Comparison of ENCODE assay signal across 14 cellular contexts in the genomic region with DNA sequence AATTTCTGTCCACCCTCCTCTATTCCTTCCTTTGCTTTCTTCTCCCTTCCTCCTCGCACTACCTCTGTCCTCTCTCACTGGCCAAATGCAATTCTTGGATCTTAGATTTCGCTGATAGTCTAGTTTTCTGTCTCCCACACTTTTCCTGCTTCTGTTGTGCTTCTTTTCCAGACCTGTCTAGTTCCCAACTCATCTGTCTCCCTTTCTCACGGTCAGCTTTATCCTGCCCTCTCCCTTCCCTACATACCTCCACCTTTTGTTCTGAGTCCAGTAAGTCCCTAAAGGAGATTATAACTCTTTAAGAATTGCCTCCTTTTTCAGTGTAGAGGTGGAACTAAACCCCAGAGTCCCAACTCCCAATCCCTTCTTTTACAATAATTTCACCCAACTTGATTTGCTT. TPM values are rescaled to one million over a fixed set of nuclear protein-coding genes. Genes with fewer than 3 reads are reported as not detected.
DNase-seq lines count a peak whose midpoint lies in the region; ATAC-seq and TF ChIP-seq lines count a peak whose summit lies in the region.
"Had no signal": no experiment of that assay in that cellular context is flagged by ENCODE, and none has a peak within 500 bp of the region (broad histone marks: within the 10 kb centered on the region; RNA-seq: fewer than 3 reads in every experiment).

No MANE protein-coding gene starts in this region.

- H3K9me3 Mint-ChIP-seq in HFFc6 (no peaks in the 10 kb centered on the region), brain (no peaks in the 10 kb centered on the region)
- no peaks in the 10 kb centered on the region for H3K9me3 Mint-ChIP-seq in activated T-cell treated with anti-CD3 and anti-CD28 coated beads, Interleukin-2, amount 50 U/mL, for 72 hours

- peak overlapping the region; percentile 86 for H3K27ac ChIP-seq in mesodermal cell (ENCODE audit: low read depth, low read length, severe bottlenecking)
- peak overlapping the region; percentile 96 for H3K27ac ChIP-seq in suprapubic skin

- H3K9me3 ChIP-seq in mesodermal cell (ENCODE audit: control insufficient read depth, low read length) (no peaks in the 10 kb centered on the region), suprapubic skin (no peaks in the 10 kb centered on the region)
- H3K9me3 ChIP-seq: pancreas had no signal

- H3K36me3 ChIP-seq in mesodermal cell (ENCODE audit: control insufficient read depth, insufficient read depth, low read length) (peaks cover 70% of the 10 kb centered on the region), suprapubic skin (peaks cover 9% of the 10 kb centered on the region)

- H3K27me3 Mint-ChIP-seq in HFFc6 (ENCODE audit: insufficient read depth) (no peaks in the 10 kb centered on the region; the same call in none of the 2 replicates), brain (peaks cover 35% of the 10 kb centered on the region)
- H3K27me3 Mint-ChIP-seq in activated T-cell treated with anti-CD3 and anti-CD28 coated beads, Interleukin-2, amount 50 U/mL, for 72 hours (ENCODE audit: low read depth): peaks cover 19% of the 10 kb centered on the region

- no peak for TF ChIP-seq POLR2A in suprapubic skin (IDR thresholded peaks at IDR 0.05)

- H3K27me3 ChIP-seq in suprapubic skin: no peaks in the 10 kb centered on the region
- H3K27me3 ChIP-seq: pancreas had no signal

- peak overlapping the region; percentile 93 for H3K27ac Mint-ChIP-seq in HFFc6
- peak overlapping the region; percentile 1 to 99 (median 95) for H3K27ac Mint-ChIP-seq in brain
- no peak overlapping the region for H3K27ac Mint-ChIP-seq in activated T-cell treated with anti-CD3 and anti-CD28 coated beads, Interleukin-2, amount 50 U/mL, for 72 hours
- H3K27ac Mint-ChIP-seq: activated CD8-positive, alpha-beta memory T cell treated with anti-CD3 and anti-CD28 coated beads, Interleukin-2, amount 10 ng/mL, durations not matched to agents 7 days and 5 days had no signal

- H3K4me3 ChIP-seq in mesodermal cell (ENCODE audit: extremely low read depth, insufficient read depth, low read length, poor library complexity, severe bottlenecking) (peak overlapping the region; percentile 92), suprapubic skin (no peak overlapping the region)

- TF ChIP-seq EP300 in suprapubic skin (IDR thresholded peaks at IDR 0.05): no peak

- H3K36me3 Mint-ChIP-seq in HFFc6 (ENCODE audit: low read depth) (peaks cover 31% of the 10 kb centered on the region), brain (peaks cover 44% of the 10 kb centered on the region)
- peaks cover 1 to 8% of the 10 kb centered on the region in 2 donors for H3K36me3 Mint-ChIP-seq in activated T-cell treated with anti-CD3 and anti-CD28 coated beads, Interleukin-2, amount 50 U/mL, for 72 hours (ENCODE audit: insufficient read depth in 2 of 2)

- 86 to 93% methylated on average over 3 of the region's 3 CpGs for WGBS in mesodermal cell (ENCODE audit: insufficient coverage in 2 of 2), 2 experiments
- 81% methylated on average over 3 of the region's 3 CpGs for WGBS in suprapubic skin

- H3K4me1 Mint-ChIP-seq in HFFc6 (ENCODE audit: low read depth) (peaks cover 38% of the 10 kb centered on the region), brain (peaks cover 33% of the 10 kb centered on the region)
- peaks cover 38% of the 10 kb centered on the region for H3K4me1 Mint-ChIP-seq in activated T-cell treated with anti-CD3 and anti-CD28 coated beads, Interleukin-2, amount 50 U/mL, for 72 hours (ENCODE audit: low read depth)

- H3K4me3 Mint-ChIP-seq in HFFc6: no peak overlapping the region; the same call in 1 of the 2 replicates
- peak overlapping the region; percentile 3 to 97 (median 97) for H3K4me3 Mint-ChIP-seq in brain
- no peak overlapping the region for H3K4me3 Mint-ChIP-seq in activated T-cell treated with anti-CD3 and anti-CD28 coated beads, Interleukin-2, amount 50 U/mL, for 72 hours
- H3K4me3 Mint-ChIP-seq: activated CD8-positive, alpha-beta memory T cell treated with anti-CD3 and anti-CD28 coated beads, Interleukin-2, amount 10 ng/mL, durations not matched to agents 7 days and 5 days had no signal

- H3K4me1 ChIP-seq in mesodermal cell (ENCODE audit: control insufficient read depth, insufficient read depth, low read length, poor library complexity, severe bottlenecking) (peaks cover 34% of the 10 kb centered on the region), suprapubic skin (peaks cover 37% of the 10 kb centered on the region)

- no peak for ATAC-seq in activated T-cell treated with anti-CD3 and anti-CD28 coated beads, Interleukin-2, amount 50 U/mL, for 72 hours (replicated peaks in 1 of 2)
- ATAC-seq in GM19324 (IDR thresholded peaks at IDR 0.05; ENCODE audit: low FRiP score, unreplicated experiment): no peak
- ATAC-seq: activated CD8-positive, alpha-beta memory T cell treated with anti-CD3 and anti-CD28 coated beads, Interleukin-2, amount 10 ng/mL, durations not matched to agents 7 days and 5 days had no signal

- no peak for DNase-seq in HFFc6
- DNase-seq in suprapubic skin (ENCODE audit: low spot score in 2 of 2): no peak
- no peak for DNase-seq in activated T-cell treated with anti-CD3 and anti-CD28 coated beads, Interleukin-2, amount 50 U/mL, for 72 hours
- no peak for DNase-seq in NCI-H510A (lab: John Stamatoyannopoulos, UW)
- DNase-seq: activated CD8-positive, alpha-beta memory T cell treated with anti-CD3 and anti-CD28 coated beads, Interleukin-2, amount 10 ng/mL, durations not matched to agents 7 days and 5 days; HCEC 1CT; NCI-H1092 treated with DMSO at 0.1 percent for 48 hours; NCI-H524; pancreas had no signal

- no peak for TF ChIP-seq CTCF in HFFc6 (IDR thresholded peaks at IDR 0.05)
- TF ChIP-seq CTCF in brain (conservative IDR thresholded peaks at IDR 0.05): no peak
- TF ChIP-seq CTCF in suprapubic skin (IDR thresholded peaks at IDR 0.05): no peak

RNA-seq across cellular contexts. Expression of a gene that starts 0.9 kb away (rescaled TPM):
- total RNA-seq in HFFc6 (2021; fragmentation: NEBNext Ultra II Directional; extraction: Animal tissue kit (Norgen Biotek cat#: 25700)): 100 to 1,000 TPM; 284 to 322 (median 298) TPM
- 59.7 TPM for polyA plus RNA-seq in brain (ENCODE audit: insufficient read depth, low read depth, low replicate concordance)
- 340 TPM for polyA plus RNA-seq in mesodermal cell (2013, experiment 1 of 2)
- polyA plus RNA-seq in mesodermal cell (2013, experiment 2 of 2): 281 TPM
- total RNA-seq in suprapubic skin: 100 to 1,000 TPM; 106 to 161 (median 128) TPM
- 1 to 10 TPM; 1.4 to 6.8 TPM for total RNA-seq in activated T-cell treated with anti-CD3 and anti-CD28 coated beads, Interleukin-2, amount 50 U/mL, for 72 hours

RNA-seq across cellular contexts. Expression of a gene that starts 5.8 kb away (rescaled TPM):
- 100 to 1,000 TPM; 135 to 195 (median 167) TPM for total RNA-seq in HFFc6 (2021; fragmentation: NEBNext Ultra II Directional; extraction: Animal tissue kit (Norgen Biotek cat#: 25700))
- 160 TPM for polyA plus RNA-seq in brain (ENCODE audit: insufficient read depth, low read depth, low replicate concordance)
- 158 TPM for polyA plus RNA-seq in mesodermal cell (2013, experiment 1 of 2)
- 156 TPM for polyA plus RNA-seq in mesodermal cell (2013, experiment 2 of 2)
- total RNA-seq in suprapubic skin: 10 to 100 TPM; 35.5 to 84.5 (median 74.2) TPM
- 10 to 100 TPM; 76.9 to 80.4 TPM for total RNA-seq in activated T-cell treated with anti-CD3 and anti-CD28 coated beads, Interleukin-2, amount 50 U/mL, for 72 hours

RNA-seq across cellular contexts. Expression of a gene that starts 20.3 kb away (rescaled TPM):
- 1 to 10 TPM in 1 of 6 experiments, under 1 TPM in 5; 0.31 to 1.3 (median 0.56) TPM for total RNA-seq in HFFc6 (2021; fragmentation: NEBNext Ultra II Directional; extraction: Animal tissue kit (Norgen Biotek cat#: 25700))
- 2.7 TPM for polyA plus RNA-seq in brain (ENCODE audit: insufficient read depth, low read depth, low replicate concordance)
- 11.4 TPM for polyA plus RNA-seq in mesodermal cell (2013, experiment 1 of 2)
- 11.6 TPM for polyA plus RNA-seq in mesodermal cell (2013, experiment 2 of 2)
- 1 to 10 TPM; 1.8 to 3.8 (median 2.9) TPM for total RNA-seq in suprapubic skin
- 1 to 10 TPM in 1 of 2 donors, under 1 TPM in 1; 0.21 to 1.5 TPM for total RNA-seq in activated T-cell treated with anti-CD3 and anti-CD28 coated beads, Interleukin-2, amount 50 U/mL, for 72 hours

RNA-seq across cellular contexts. Expression of a gene that starts 36.0 kb away (rescaled TPM):
- 100 to 1,000 TPM; 168 to 226 (median 186) TPM for total RNA-seq in HFFc6 (2021; fragmentation: NEBNext Ultra II Directional; extraction: Animal tissue kit (Norgen Biotek cat#: 25700))
- 51.6 TPM for polyA plus RNA-seq in brain (ENCODE audit: insufficient read depth, low read depth, low replicate concordance)
- 64.8 TPM for polyA plus RNA-seq in mesodermal cell (2013, experiment 1 of 2)
- 49.4 TPM for polyA plus RNA-seq in mesodermal cell (2013, experiment 2 of 2)
- total RNA-seq in suprapubic skin: 100 to 1,000 TPM in 3 of 4 donors, 10 to 100 TPM in 1; 97.8 to 170 (median 157) TPM
- 10 to 100 TPM; 66.5 to 78.4 TPM for total RNA-seq in activated T-cell treated with anti-CD3 and anti-CD28 coated beads, Interleukin-2, amount 50 U/mL, for 72 hours

RNA-seq across cellular contexts. Expression of a gene that starts 47.5 kb away (rescaled TPM):
- total RNA-seq in HFFc6 (2021; fragmentation: NEBNext Ultra II Directional; extraction: Animal tissue kit (Norgen Biotek cat#: 25700)): under 1 TPM in 4 of 6 experiments, not detected in 2; 0.09 to 0.17 (median 0.14) TPM
- polyA plus RNA-seq in brain (ENCODE audit: insufficient read depth, low read depth, low replicate concordance): 9.3 TPM
- polyA plus RNA-seq in mesodermal cell (2013, experiment 1 of 2): 1.9 TPM
- 1.5 TPM for polyA plus RNA-seq in mesodermal cell (2013, experiment 2 of 2)
- total RNA-seq in suprapubic skin: 1 to 10 TPM in 2 of 4 donors, under 1 TPM in 2; 0.89 to 5.4 (median 1.2) TPM
- 1 to 10 TPM; 4.6 to 4.7 TPM for total RNA-seq in activated T-cell treated with anti-CD3 and anti-CD28 coated beads, Interleukin-2, amount 50 U/mL, for 72 hours
- total RNA-seq: HT1080, left ventricle myocardium superior had no signal

Comparison
In these comparisons a context has a peak if more than half of its experiments do, and no peak if none do; other contexts are left out.
1. H3K4me3 Mint-ChIP-seq: peak in brain (5 of 5); none in HFFc6 (single experiment) and activated T-cell treated with anti-CD3 and anti-CD28 coated beads, Interleukin-2, amount 50 U/mL, for 72 hours (0 of 2).
2. RNA of a gene that starts 0.9 kb away (total RNA-seq): 284 to 322 TPM in HFFc6 and 106 to 161 TPM in suprapubic skin; 1.4 to 6.8 TPM in activated T-cell treated with anti-CD3 and anti-CD28 coated beads, Interleukin-2, amount 50 U/mL, for 72 hours; every median in the first group is over 10 times any median in the second.